ENCODE assay signal across 13 cellular contexts in genomic region chr1:206586501-206587445, GRCh38. TPM values are rescaled to one million over a fixed set of nuclear protein-coding genes. Genes with fewer than 3 reads are reported as not detected.
A peak's percentile ranks its signal among the peaks of the same experiment; 100 is the strongest.
DNase-seq lines count a peak whose midpoint lies in the region; ATAC-seq, FAIRE-seq and TF ChIP-seq lines count a peak whose summit lies in the region.
"Had no signal": no experiment of that assay in that cellular context is flagged by ENCODE, and none has a peak within 500 bp of the region (broad histone marks: within the 10 kb centered on the region; RNA-seq: fewer than 3 reads in every experiment).

No MANE protein-coding gene starts in this region.

- no peak overlapping the region for H3K4me3 Mint-ChIP-seq in chondrocyte (ENCODE audit: unreplicated experiment)
- H3K4me3 Mint-ChIP-seq: CD14-positive monocyte had no signal

- H3K9me3 ChIP-seq in RWPE2 (ENCODE audit: severe bottlenecking) (no peaks in the 10 kb centered on the region), prostate gland (no peaks in the 10 kb centered on the region), SJCRH30 (replicated peaks) (no peaks in the 10 kb centered on the region)

- ATAC-seq in RWPE2 (ENCODE audit: low read depth) (no peak; the same call in 2 of the 3 replicates), GM18867 (IDR thresholded peaks at IDR 0.05; ENCODE audit: unreplicated experiment) (no peak)

- H3K4me1 Mint-ChIP-seq in chondrocyte (ENCODE audit: low read depth), result peaks cover 43% of the 10 kb centered on the region

- no peak for FAIRE-seq in H54 (lab: Jason Lieb, UNC)

- H3K27me3 Mint-ChIP-seq in chondrocyte (ENCODE audit: low read depth), result peaks cover 4% of the 10 kb centered on the region

- H3K4me1 ChIP-seq in RWPE2 (ENCODE audit: insufficient read depth, poor library complexity, severe bottlenecking) (peaks cover 48% of the 10 kb centered on the region), prostate gland (replicated peaks) (peaks cover 8% of the 10 kb centered on the region), SJCRH30 (peaks cover 31% of the 10 kb centered on the region)

- H3K36me3 ChIP-seq in RWPE2 (ENCODE audit: low read depth), result peaks cover 13% of the 10 kb centered on the region
- no peaks in the 10 kb centered on the region for H3K36me3 ChIP-seq in prostate gland
- peaks cover 5% of the 10 kb centered on the region; the same call in 1 of the 2 replicates for H3K36me3 ChIP-seq in SJCRH30

- no peak overlapping the region for H3K4me3 ChIP-seq in RWPE2 (ENCODE audit: severe bottlenecking)
- H3K4me3 ChIP-seq in prostate gland, result no peak overlapping the region
- H3K4me3 ChIP-seq in SJCRH30, result no peak overlapping the region
- H3K4me3 ChIP-seq: hepatocyte had no signal

- H3K27ac ChIP-seq in RWPE2 (ENCODE audit: poor library complexity, severe bottlenecking) (peak overlapping the region; percentile 56), prostate gland (peak overlapping the region; percentile 59 to 63), SJCRH30 (no peak overlapping the region)
- H3K27ac ChIP-seq: 22Rv1 had no signal

- H3K27ac Mint-ChIP-seq in chondrocyte (ENCODE audit: unreplicated experiment), result peak overlapping the region; percentile 47

- TF ChIP-seq POLR2A in prostate gland (IDR thresholded peaks at IDR 0.05) (no peak), H54 (IDR thresholded peaks at IDR 0.05; ENCODE audit: low read depth, low read length) (no peak)

- H3K9me3 Mint-ChIP-seq in chondrocyte (ENCODE audit: low read depth), result no peaks in the 10 kb centered on the region

- peak in 2 of 3 experiments; percentile 43 to 51 for DNase-seq in NCI-H1417 (lab: John Stamatoyannopoulos, UW)
- DNase-seq in NCI-H1417 treated with DMSO at 0.1 percent for 48 hours (lab: John Stamatoyannopoulos, UW), result no peak
- DNase-seq in RWPE2 (ENCODE audit: low spot score), result no peak
- DNase-seq in chondrocyte (ENCODE audit: low spot score), result no peak
- DNase-seq in prostate gland (ENCODE audit: low spot score), result peak; percentile 77
- no peak for DNase-seq in SJCRH30
- no peak for DNase-seq in H54 (ENCODE audit: insufficient read length, low spot score)
- DNase-seq: activated effector memory CD4-positive, alpha-beta T cell treated with anti-CD3 and anti-CD28 coated beads, Interleukin-2, amount 50 U/mL, for 16 hours; NCI-H2171 treated with DMSO at 0.1 percent for 48 hours had no signal

- peaks cover 5% of the 10 kb centered on the region for H3K36me3 Mint-ChIP-seq in chondrocyte (ENCODE audit: low read depth)

- TF ChIP-seq CTCF in RWPE2 (IDR thresholded peaks at IDR 0.05; ENCODE audit: poor library complexity, severe bottlenecking) (no peak), chondrocyte (IDR thresholded peaks at IDR 0.05) (no peak), prostate gland (IDR thresholded peaks at IDR 0.05) (no peak)

- intact Hi-C loops in prostate gland (cut with DNase I), result no loop called here

- WGBS in prostate gland, result 40% methylated on average over 13 of the region's 13 CpGs

- H3K27me3 ChIP-seq in RWPE2 (ENCODE audit: insufficient read depth, poor library complexity, severe bottlenecking), result no peaks in the 10 kb centered on the region
- no peaks in the 10 kb centered on the region for H3K27me3 ChIP-seq in prostate gland (replicated peaks; ENCODE audit: insufficient read depth)
- H3K27me3 ChIP-seq in SJCRH30, result no peaks in the 10 kb centered on the region
- H3K27me3 ChIP-seq: hepatocyte had no signal

RNA-seq across cellular contexts. Expression of gene EIF2D, which starts 25.5 kb away (rescaled TPM):
- total RNA-seq in chondrocyte (33.9 to 50.5 TPM (median 34.7 TPM) in 3 replicates), prostate gland (10 to 100 TPM; 42.8 to 60.2 TPM)
- 36.7 and 39.6 TPM in 2 replicates for total RNA-seq in SJCRH30 (2014; rRNA removed; shearing (Covaris generic))

RNA-seq across cellular contexts. Expression of gene DYRK3, which starts 48.6 kb away (rescaled TPM):
- total RNA-seq in chondrocyte, result 4.8 to 6.6 TPM (median 5.7 TPM) in 3 replicates
- total RNA-seq in prostate gland, result 1 to 10 TPM; 2.6 to 9.7 TPM
- 12.7 and 14.4 TPM in 2 replicates for total RNA-seq in SJCRH30 (2014; rRNA removed; shearing (Covaris generic))

Comparison
In these comparisons a context has a peak if more than half of its experiments do, and no peak if none do; other contexts are left out.
1. DNase-seq: peak in NCI-H1417 (2 of 3) and prostate gland (single experiment); none in NCI-H1417 treated with DMSO at 0.1 percent for 48 hours (single experiment), RWPE2 (single experiment), chondrocyte (single experiment), SJCRH30 (0 of 2) and H54 (single experiment).